ENCODE assay signal across 11 cellular contexts in genomic region chr7:139505563-139505962, GRCh38. TPM values are rescaled to one million over a fixed set of nuclear protein-coding genes. Genes with fewer than 3 reads are reported as not detected.
DNase-seq lines count a peak whose midpoint lies in the region; ATAC-seq and TF ChIP-seq lines count a peak whose summit lies in the region.
"Had no signal": no experiment of that assay in that cellular context is flagged by ENCODE, and none has a peak within 500 bp of the region (broad histone marks: within the 10 kb centered on the region; RNA-seq: fewer than 3 reads in every experiment).

No MANE protein-coding gene starts in this region.

- DNase-seq in stimulated activated CD4-positive, alpha-beta T cell treated with anti-CD3 and anti-CD28 coated beads, Interleukin-15, amount 100 ng/mL, for 24 hours, result peak; percentile 28
- DNase-seq in stimulated activated CD4-positive, alpha-beta T cell treated with anti-CD3 and anti-CD28 coated beads, Interleukin-2, amount 100 ng/mL, for 48 hours, result no peak
- DNase-seq in NAMALWA (ENCODE audit: low spot score) (peak; percentile 54), ecto neural progenitor cell (ENCODE audit: low spot score) (peak; percentile 65), upper lobe of right lung (no peak), left cardiac atrium (no peak)
- DNase-seq in effector memory CD4-positive, alpha-beta T cell, result no peak
- DNase-seq: immature natural killer cell, retina had no signal

- no peaks in the 10 kb centered on the region for H3K36me3 ChIP-seq in upper lobe of right lung
- H3K36me3 ChIP-seq in effector memory CD4-positive, alpha-beta T cell (ENCODE audit: control insufficient read depth, insufficient read depth, low read length), result no peaks in the 10 kb centered on the region

- ATAC-seq in upper lobe of right lung (peak; percentile 24), HG03442 (IDR thresholded peaks at IDR 0.05; ENCODE audit: unreplicated experiment) (no peak), left cardiac atrium (no peak)
- ATAC-seq: activated CD4-positive, CD25-positive, alpha-beta regulatory T cell treated with anti-CD3 and anti-CD28 coated beads, Interleukin-2, amount 50 U/mL, for 24 hours had no signal

- intact Hi-C loops in upper lobe of right lung (cut with DNase I), result no loop called here
- intact Hi-C loops in left cardiac atrium (cut with DNase I), result loop anchor here in 1 of 2 donors (10.0 kb wide), 1 partner anchor 499 kb away; no protein-coding TSS in a partner anchor

- H3K4me1 ChIP-seq in upper lobe of right lung, result no peaks in the 10 kb centered on the region
- no peaks in the 10 kb centered on the region for H3K4me1 ChIP-seq in effector memory CD4-positive, alpha-beta T cell (ENCODE audit: control insufficient read depth, insufficient read depth, low read length, poor library complexity, severe bottlenecking)

- peak; percentile 11 for TF ChIP-seq CTCF in upper lobe of right lung (IDR thresholded peaks at IDR 0.05)

- H3K27ac ChIP-seq in upper lobe of right lung, result no peak overlapping the region
- H3K27ac ChIP-seq in effector memory CD4-positive, alpha-beta T cell (ENCODE audit: insufficient read depth, low read length, poor library complexity, severe bottlenecking), result no peak overlapping the region

- no peaks in the 10 kb centered on the region for H3K27me3 ChIP-seq in upper lobe of right lung
- H3K27me3 ChIP-seq in effector memory CD4-positive, alpha-beta T cell (replicated peaks; ENCODE audit: control insufficient read depth, insufficient read depth, low read length, poor library complexity, severe bottlenecking), result no peaks in the 10 kb centered on the region

- no peaks in the 10 kb centered on the region for H3K9me3 ChIP-seq in upper lobe of right lung
- H3K9me3 ChIP-seq in effector memory CD4-positive, alpha-beta T cell (ENCODE audit: control insufficient read depth, low read length), result no peaks in the 10 kb centered on the region

- no peak overlapping the region for H3K4me3 ChIP-seq in upper lobe of right lung
- no peak overlapping the region for H3K4me3 ChIP-seq in effector memory CD4-positive, alpha-beta T cell (ENCODE audit: insufficient read depth, low read depth, low read length, poor library complexity, severe bottlenecking)

RNA-seq across cellular contexts. Expression of gene CLEC2L, which starts 17.9 kb away (rescaled TPM):
- total RNA-seq in upper lobe of right lung (not detected), left cardiac atrium (under 1 TPM in 1 of 2 donors, not detected in 1; 0.34 TPM)

RNA-seq across cellular contexts. Expression of gene KLRG2, which starts 22.1 kb away (rescaled TPM):
- total RNA-seq in upper lobe of right lung (6.5 TPM), left cardiac atrium (not detected)

Comparison
In these comparisons a context has a peak if more than half of its experiments do, and no peak if none do; other contexts are left out.
1. DNase-seq: peak in stimulated activated CD4-positive, alpha-beta T cell treated with anti-CD3 and anti-CD28 coated beads, Interleukin-15, amount 100 ng/mL, for 24 hours (single experiment), NAMALWA (single experiment) and ecto neural progenitor cell (single experiment); none in stimulated activated CD4-positive, alpha-beta T cell treated with anti-CD3 and anti-CD28 coated beads, Interleukin-2, amount 100 ng/mL, for 48 hours (0 of 2), upper lobe of right lung (single experiment), left cardiac atrium (single experiment) and effector memory CD4-positive, alpha-beta T cell (0 of 3).